Comparison of ENCODE assay signal across 21 cellular contexts in the genomic region with DNA sequence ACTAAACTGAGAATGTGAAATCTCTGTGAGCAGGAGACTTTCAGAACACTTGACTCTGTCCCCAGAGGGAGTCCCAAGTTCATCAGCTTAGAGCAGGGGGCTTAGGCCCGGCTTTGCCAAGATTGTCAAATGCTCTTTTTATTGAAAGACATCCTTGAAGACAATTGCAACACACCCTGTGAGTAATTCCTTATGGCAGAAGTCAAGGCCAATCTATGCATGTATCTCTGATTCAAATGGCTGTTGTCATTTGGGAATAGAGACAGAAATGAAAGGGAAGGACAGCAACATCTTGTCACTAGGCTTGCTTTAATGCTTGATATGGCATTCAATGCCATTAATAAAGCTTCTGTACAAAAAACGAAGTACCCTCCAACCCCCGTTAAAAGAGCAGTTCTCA. TPM values are rescaled to one million over a fixed set of nuclear protein-coding genes. Genes with fewer than 3 reads are reported as not detected.
"Had no signal": no experiment of that assay in that cellular context is flagged by ENCODE, and none has a peak within 500 bp of the region (broad histone marks: within the 10 kb centered on the region; RNA-seq: fewer than 3 reads in every experiment).

No MANE protein-coding gene starts in this region.

- H3K27ac ChIP-seq: colonic mucosa, heart left ventricle, neutrophil, prostate gland, skin epidermis, tibial artery, WERI-Rb-1 had no signal

- H3K9me3 ChIP-seq: colonic mucosa, esophagus squamous epithelium, heart left ventricle, neutrophil, ovary, prostate gland, right atrium auricular region, tibial artery had no signal

- H3K4me1 ChIP-seq: colonic mucosa, esophagus squamous epithelium, prostate gland had no signal

- ATAC-seq: activated CD8-positive, alpha-beta memory T cell treated with anti-CD3 and anti-CD28 coated beads, Interleukin-2, amount 10 ng/mL, durations not matched to agents 7 days and 5 days; activated CD8-positive, alpha-beta T cell treated with anti-CD3 and anti-CD28 coated beads for 36 hours; left lobe of liver; natural killer cell treated with Interleukin-12 subunit alpha and Interleukin-12 subunit beta and Interleukin-15 and Interleukin-18, amount 100 ng/mL, for 72 hours had no signal

- H3K36me3 ChIP-seq: colonic mucosa, esophagus squamous epithelium, heart left ventricle, neutrophil, ovary, prostate gland, right atrium auricular region, tibial artery, WERI-Rb-1 had no signal

- H3K4me3 ChIP-seq: colonic mucosa, esophagus squamous epithelium, heart left ventricle, ovary, prostate gland, right atrium auricular region, skin epidermis, tibial artery had no signal

- DNase-seq: activated CD4-positive, alpha-beta T cell treated with anti-CD3 and anti-CD28 coated beads, Interleukin-2, amount 10 ng/mL, durations not matched to agents 7 days and 5 days; activated CD4-positive, CD25-positive, alpha-beta regulatory T cell treated with anti-CD3 and anti-CD28 coated beads, Interleukin-2, amount 50 U/mL, for 72 hours; activated CD8-positive, alpha-beta memory T cell treated with anti-CD3 and anti-CD28 coated beads, Interleukin-2, amount 10 ng/mL, durations not matched to agents 7 days and 5 days; activated CD8-positive, alpha-beta T cell treated with anti-CD3 and anti-CD28 coated beads for 36 hours; activated effector memory CD4-positive, alpha-beta T cell treated with anti-CD3 and anti-CD28 coated beads, Interleukin-2, amount 50 U/mL, for 16 hours; activated naive CD4-positive, alpha-beta T cell treated with anti-CD3 and anti-CD28 coated beads, Interleukin-2, amount 10 ng/mL, durations not matched to agents 7 days and 5 days; activated T-cell treated with anti-CD3 and anti-CD28 coated beads for 4 hours; colonic mucosa; esophagus squamous epithelium; heart left ventricle; midbrain; ovary; stimulated activated CD4-positive, alpha-beta T cell treated with anti-CD3 and anti-CD28 coated beads, Interleukin-1b, Interleukin-23, amount 100 ng/mL, for 48 hours; tibial artery; WERI-Rb-1 had no signal

- H3K27me3 ChIP-seq: colonic mucosa, heart left ventricle, ovary, right atrium auricular region, tibial artery had no signal

RNA-seq across cellular contexts. Expression of gene BAMBI, which starts 33.8 kb away (rescaled TPM):
- total RNA-seq: activated CD4-positive, alpha-beta T cell treated with anti-CD3 and anti-CD28 coated beads, Interleukin-2, amount 10 ng/mL, durations not matched to agents 7 days and 5 days had no signal
